In genomic region chr20:36462440-36463211, GRCh38 we compare ENCODE assay signal across 1 cellular context.
TF ChIP-seq lines count a peak whose summit lies in the region.

No MANE protein-coding gene starts in this region.

TF ChIP-seq in HepG2, 621 proteins besides CTCF, POLR2A, EP300 and RAD21 (continued from another document and continues in another):
- TF ChIP-seq UBTF (CRISPR knock-in tag; IDR thresholded peaks at IDR 0.05) (peak; percentile 65; the same call in 1 of the 2 replicates), ZNF138 (CRISPR knock-in tag; IDR thresholded peaks at IDR 0.05; ENCODE audit: low read depth) (0 out of 2 replicates have a peak, but pooled peaks have one; percentile 88), ATF7-NPFF (CRISPR knock-in tag; IDR thresholded peaks at IDR 0.05; ENCODE audit: low read depth) (peak; percentile 59; the same call in 1 of the 2 replicates), ZBTB20 (CRISPR knock-in tag; IDR thresholded peaks at IDR 0.05; ENCODE audit: borderline replicate concordance, low read depth) (0 out of 2 replicates have a peak, but pooled peaks have one; percentile 6), PHF8 (CRISPR knock-in tag; IDR thresholded peaks at IDR 0.05) (0 out of 2 replicates have a peak, but pooled peaks have one; percentile 5), CHCHD3 (CRISPR knock-in tag; IDR thresholded peaks at IDR 0.05) (0 out of 2 replicates have a peak, but pooled peaks have one; percentile 25), MYNN (CRISPR knock-in tag; IDR thresholded peaks at IDR 0.05; ENCODE audit: low read depth) (no peak), MXD1 (CRISPR knock-in tag; IDR thresholded peaks at IDR 0.05) (0 out of 2 replicates have a peak, but pooled peaks have one; percentile 73), ZNF121 (CRISPR knock-in tag; IDR thresholded peaks at IDR 0.05) (peak; percentile 42; the same call in 1 of the 2 replicates), IRF9 (CRISPR knock-in tag; IDR thresholded peaks at IDR 0.05; ENCODE audit: borderline replicate concordance) (no peak; the same call in 1 of the 2 replicates), ZNF788 (CRISPR knock-in tag; IDR thresholded peaks at IDR 0.05; ENCODE audit: borderline replicate concordance) (peak; percentile 80), BORCS8-MEF2B (CRISPR knock-in tag; IDR thresholded peaks at IDR 0.05) (no peak), TAF15 (IDR thresholded peaks at IDR 0.05; ENCODE audit: low read depth, low read length, poor library complexity, severe bottlenecking) (peak; percentile 45), ZBTB8A (CRISPR knock-in tag; IDR thresholded peaks at IDR 0.05; ENCODE audit: borderline replicate concordance, low read depth) (no peak), RARA (CRISPR knock-in tag; IDR thresholded peaks at IDR 0.05) (peak; percentile 20; the same call in 1 of the 2 replicates), TOPORS (CRISPR knock-in tag; IDR thresholded peaks at IDR 0.05) (no peak), ZIK1 (CRISPR knock-in tag; IDR thresholded peaks at IDR 0.05; ENCODE audit: borderline replicate concordance, low read depth) (no peak), EED (CRISPR knock-in tag; IDR thresholded peaks at IDR 0.05) (peak; percentile 90; the same call in 1 of the 2 replicates), SMYD3 (CRISPR knock-in tag; IDR thresholded peaks at IDR 0.05) (no peak), ZNF687 (CRISPR knock-in tag; IDR thresholded peaks at IDR 0.05) (peak; percentile 66), SP140L (CRISPR knock-in tag; IDR thresholded peaks at IDR 0.05; ENCODE audit: borderline replicate concordance) (no peak), ZNF775 (CRISPR knock-in tag; IDR thresholded peaks at IDR 0.05; ENCODE audit: borderline replicate concordance) (no peak), ELF4 (CRISPR knock-in tag; IDR thresholded peaks at IDR 0.05; ENCODE audit: borderline replicate concordance) (peak; percentile 58; the same call in 1 of the 2 replicates), NFE2 (CRISPR knock-in tag; IDR thresholded peaks at IDR 0.05) (no peak), PTBP1 (IDR thresholded peaks at IDR 0.05; ENCODE audit: low read depth, low read length, poor library complexity, severe bottlenecking) (no peak), MAX (IDR thresholded peaks at IDR 0.05) (peak; percentile 41; the same call in 1 of the 2 replicates), POGZ (CRISPR knock-in tag; IDR thresholded peaks at IDR 0.05) (no peak), ZNF704 (CRISPR knock-in tag; IDR thresholded peaks at IDR 0.05; ENCODE audit: borderline replicate concordance) (0 out of 2 replicates have a peak, but pooled peaks have one; percentile 1), ZNF546 (CRISPR knock-in tag; conservative IDR thresholded peaks at IDR 0.05) (peak; percentile 71), MTERF4 (CRISPR knock-in tag; IDR thresholded peaks at IDR 0.05) (peak; percentile 27; the same call in 1 of the 2 replicates), USF2 (IDR thresholded peaks at IDR 0.05; ENCODE audit: low read depth, low read length) (no peak), USF2 (CRISPR knock-in tag; IDR thresholded peaks at IDR 0.05; ENCODE audit: borderline replicate concordance) (0 out of 2 replicates have a peak, but pooled peaks have one; percentile 45), MTA1 (CRISPR knock-in tag; IDR thresholded peaks at IDR 0.05; ENCODE audit: borderline replicate concordance) (peak; percentile 6; the same call in 1 of the 2 replicates), TARDBP (CRISPR knock-in tag; IDR thresholded peaks at IDR 0.05) (0 out of 2 replicates have a peak, but pooled peaks have one; percentile 15), ZNF550 (CRISPR knock-in tag; IDR thresholded peaks at IDR 0.05; ENCODE audit: borderline replicate concordance) (peak; percentile 78; the same call in 1 of the 2 replicates), BCL3 (CRISPR knock-in tag; IDR thresholded peaks at IDR 0.05) (0 out of 2 replicates have a peak, but pooled peaks have one; percentile 49), HMGXB4 (CRISPR knock-in tag; IDR thresholded peaks at IDR 0.05; ENCODE audit: borderline replicate concordance in 1 of 2, low read depth in 1 of 2) (peak; percentile 33 to 44; a peak in 2 of 4 replicates), THAP7 (CRISPR knock-in tag; IDR thresholded peaks at IDR 0.05) (0 out of 2 replicates have a peak, but pooled peaks have one; percentile 0), ZNF749 (CRISPR knock-in tag; IDR thresholded peaks at IDR 0.05; ENCODE audit: borderline replicate concordance) (no peak), TFAP4 (IDR thresholded peaks at IDR 0.05; ENCODE audit: borderline replicate concordance, low read depth) (no peak)
